Comparison of ENCODE assay signal across 21 cellular contexts in the genomic region with DNA sequence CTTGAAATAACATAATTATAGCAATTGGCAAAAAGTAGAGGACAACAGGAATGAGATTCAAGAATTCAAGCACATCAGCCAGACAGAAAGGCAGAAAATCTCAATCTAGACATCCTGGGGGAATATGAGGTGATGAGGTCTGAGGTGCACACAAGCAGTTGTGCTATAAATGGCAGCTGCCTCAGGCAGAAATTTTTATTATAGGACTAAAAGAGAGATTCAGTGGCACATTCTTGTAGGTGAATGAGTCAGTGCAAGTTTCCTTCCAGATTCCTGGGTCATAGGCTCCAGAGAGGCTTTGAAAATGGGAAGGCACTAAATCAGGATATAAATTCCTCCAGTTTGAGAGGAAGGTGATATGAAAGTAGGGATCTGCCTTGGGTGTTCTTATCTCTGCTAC.
"Had no signal": no experiment of that assay in that cellular context is flagged by ENCODE, and none has a peak within 500 bp of the region (broad histone marks: within the 10 kb centered on the region; RNA-seq: fewer than 3 reads in every experiment).

No MANE protein-coding gene starts in this region.

- DNase-seq: colonic mucosa; dermis blood vessel endothelial cell; erythroblast; foreskin melanocyte; heart left ventricle; hypothalamus; left cardiac atrium; left ventricle myocardium inferior; lower lobe of right lung; midbrain; occipital lobe; pancreas; right lobe of liver; stimulated activated CD4-positive, alpha-beta T cell treated with anti-CD3 and anti-CD28 coated beads, Interleukin-4, amount 100 ng/mL, for 1 hour; stimulated activated naive B cell treated with anti-CD40 and anti-IgM and Interleukin-4, amounts not matched to agents 10 μg/mL and 1 μg/mL and 100 μg/mL, for 72 hours; stimulated activated naive CD8-positive, alpha-beta T cell treated with anti-CD3 and anti-CD28 coated beads, Interleukin-15, amount 100 ng/mL, for 72 hours; testis; transverse colon had no signal

- H3K4me1 ChIP-seq: colonic mucosa, left ventricle myocardium inferior, lower lobe of right lung, pancreas, right lobe of liver, testis, transverse colon had no signal

- H3K36me3 ChIP-seq: colonic mucosa, heart left ventricle, left ventricle myocardium inferior, lower lobe of right lung, pancreas, right lobe of liver, transverse colon had no signal

- H3K9me3 ChIP-seq: colonic mucosa, lower lobe of right lung, pancreas, right lobe of liver, testis, transverse colon had no signal

- H3K4me3 ChIP-seq: colonic mucosa, heart left ventricle, left ventricle myocardium inferior, lower lobe of right lung, right lobe of liver, testis, transverse colon had no signal

- H3K27me3 ChIP-seq: colonic mucosa, heart left ventricle, pancreas, right lobe of liver, testis, transverse colon had no signal

- H3K36me3 Mint-ChIP-seq: memory B cell; natural killer cell treated with Interleukin-12 subunit alpha and Interleukin-12 subunit beta and Interleukin-15 and Interleukin-18, amount 100 ng/mL, for 72 hours; stimulated activated naive B cell treated with anti-CD40 and anti-IgM and Interleukin-4, amounts not matched to agents 10 μg/mL and 1 μg/mL and 100 μg/mL, for 72 hours had no signal

- H3K4me3 Mint-ChIP-seq: memory B cell; natural killer cell treated with Interleukin-12 subunit alpha and Interleukin-12 subunit beta and Interleukin-15 and Interleukin-18, amount 100 ng/mL, for 72 hours; stimulated activated naive B cell treated with anti-CD40 and anti-IgM and Interleukin-4, amounts not matched to agents 10 μg/mL and 1 μg/mL and 100 μg/mL, for 72 hours; stimulated activated naive CD8-positive, alpha-beta T cell treated with anti-CD3 and anti-CD28 coated beads, Interleukin-15, amount 100 ng/mL, for 72 hours had no signal

- H3K27ac Mint-ChIP-seq: memory B cell; natural killer cell treated with Interleukin-12 subunit alpha and Interleukin-12 subunit beta and Interleukin-15 and Interleukin-18, amount 100 ng/mL, for 72 hours; progenitor cell of endocrine pancreas; stimulated activated naive B cell treated with anti-CD40 and anti-IgM and Interleukin-4, amounts not matched to agents 10 μg/mL and 1 μg/mL and 100 μg/mL, for 72 hours; stimulated activated naive CD8-positive, alpha-beta T cell treated with anti-CD3 and anti-CD28 coated beads, Interleukin-15, amount 100 ng/mL, for 72 hours had no signal

- H3K4me1 Mint-ChIP-seq: memory B cell; stimulated activated naive B cell treated with anti-CD40 and anti-IgM and Interleukin-4, amounts not matched to agents 10 μg/mL and 1 μg/mL and 100 μg/mL, for 72 hours; stimulated activated naive CD8-positive, alpha-beta T cell treated with anti-CD3 and anti-CD28 coated beads, Interleukin-15, amount 100 ng/mL, for 72 hours had no signal

- H3K27ac ChIP-seq: colonic mucosa, heart left ventricle, left ventricle myocardium inferior, lower lobe of right lung, pancreas, right lobe of liver, testis, transverse colon had no signal

- H3K9me3 Mint-ChIP-seq: memory B cell; natural killer cell treated with Interleukin-12 subunit alpha and Interleukin-12 subunit beta and Interleukin-15 and Interleukin-18, amount 100 ng/mL, for 72 hours; stimulated activated naive B cell treated with anti-CD40 and anti-IgM and Interleukin-4, amounts not matched to agents 10 μg/mL and 1 μg/mL and 100 μg/mL, for 72 hours; stimulated activated naive CD8-positive, alpha-beta T cell treated with anti-CD3 and anti-CD28 coated beads, Interleukin-15, amount 100 ng/mL, for 72 hours had no signal
